Comparison of ENCODE assay signal across 22 cellular contexts in the genomic region with DNA sequence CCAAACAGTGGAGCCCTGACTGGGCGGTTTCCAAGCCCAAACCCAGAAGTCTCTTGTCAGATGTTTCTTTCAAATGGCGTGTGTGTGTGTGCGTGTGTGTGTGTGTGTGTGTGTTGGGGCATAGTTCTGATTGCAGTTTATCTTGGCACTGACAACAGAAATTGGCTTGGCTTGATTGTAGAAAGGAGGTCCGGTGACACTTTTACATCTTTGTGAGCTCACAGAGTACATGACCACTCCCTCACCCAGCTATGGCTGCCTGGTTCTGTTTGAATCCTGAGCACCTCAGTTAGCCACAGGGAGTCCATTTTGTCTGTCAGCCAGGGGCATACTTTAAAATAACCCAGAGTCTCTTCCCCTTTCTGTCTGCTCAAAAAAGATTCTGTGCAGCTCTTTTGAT.
"Had no signal": no experiment of that assay in that cellular context is flagged by ENCODE, and none has a peak within 500 bp of the region (broad histone marks: within the 10 kb centered on the region; RNA-seq: fewer than 3 reads in every experiment).

No MANE protein-coding gene starts in this region.

- DNase-seq: cortex of kidney; dorsolateral prefrontal cortex; effector CD8-positive, alpha-beta T cell; gastrocnemius medialis; heart right ventricle; hypothalamus; left ventricle myocardium inferior; mesenchymal stem cell; midbrain; naive B cell; nephron progenitor cell; sigmoid colon; stimulated activated CD4-positive, alpha-beta T cell treated with anti-CD3 and anti-CD28 coated beads, Interleukin-2, amount 100 ng/mL, for 24 hours; stimulated activated naive CD4-positive, alpha-beta T cell; stomach; substantia nigra had no signal

- H3K4me3 Mint-ChIP-seq: naive B cell, nephron progenitor cell, type B pancreatic cell had no signal

- H3K27me3 Mint-ChIP-seq: naive B cell, type B pancreatic cell had no signal

- H3K36me3 Mint-ChIP-seq: type B pancreatic cell had no signal

- FAIRE-seq: islet of Langerhans, urothelium cell line had no signal

- H3K36me3 ChIP-seq: gastrocnemius medialis, heart right ventricle, left ventricle myocardium inferior, neutrophil, sigmoid colon, stomach had no signal

- ATAC-seq: gastrocnemius medialis, heart right ventricle had no signal

- H3K9me3 ChIP-seq: gastrocnemius medialis, heart right ventricle, left ventricle myocardium inferior, neutrophil, sigmoid colon, stomach had no signal

- H3K27ac Mint-ChIP-seq: nephron progenitor cell, type B pancreatic cell had no signal

- H3K27me3 ChIP-seq: heart right ventricle, neutrophil, sigmoid colon had no signal

- H3K4me3 ChIP-seq: dorsolateral prefrontal cortex, gastrocnemius medialis, heart right ventricle, left ventricle myocardium inferior, lung, sigmoid colon, skin epidermis, stomach had no signal

- H3K9me3 Mint-ChIP-seq: nephron progenitor cell had no signal

- H3K27ac ChIP-seq: dorsolateral prefrontal cortex, gastrocnemius medialis, heart right ventricle, left ventricle myocardium inferior, neutrophil, sigmoid colon, skin epidermis, stomach had no signal

- H3K4me1 ChIP-seq: left ventricle myocardium inferior, stomach had no signal
